9 cellular contexts compared by ENCODE assay signal in genomic region chr11:128318856-128319474, GRCh38.
DNase-seq lines count a peak whose midpoint lies in the region; ATAC-seq and TF ChIP-seq lines count a peak whose summit lies in the region.
"Had no signal": no experiment of that assay in that cellular context is flagged by ENCODE, and none has a peak within 500 bp of the region (broad histone marks: within the 10 kb centered on the region; RNA-seq: fewer than 3 reads in every experiment).

No MANE protein-coding gene starts in this region.

- H3K36me3 ChIP-seq in IMR-90 (ENCODE audit: control insufficient read depth, insufficient read depth, low read length) (no peaks in the 10 kb centered on the region), upper lobe of right lung (no peaks in the 10 kb centered on the region)

- no peaks in the 10 kb centered on the region for H3K9me1 ChIP-seq in IMR-90 (ENCODE audit: insufficient read depth, low read length)

- no peak overlapping the region for H3K14ac ChIP-seq in IMR-90 (replicated peaks; ENCODE audit: low read depth, low read length)

- no peak overlapping the region for H4K5ac ChIP-seq in IMR-90 (ENCODE audit: low read depth, low read length)

- no peak for TF ChIP-seq RAD21 in IMR-90 (IDR thresholded peaks at IDR 0.05; ENCODE audit: low read length)

- H3K4me3 ChIP-seq in IMR-90 (ENCODE audit: insufficient read depth, low read depth, low read length) (no peak overlapping the region), upper lobe of right lung (no peak overlapping the region)

- in situ Hi-C loops in IMR-90 (cut with MboI; ENCODE audit: low sequenced_read_pairs): no loop called here

- no TSS peak for BruUV-seq in IMR-90 (replicated peaks; lab: Mats Ljungman, UMichigan)

- whole genome bisulfite sequencing in IMR-90 (ENCODE audit: extremely low coverage in 2 of 2, insufficient read length in 1 of 2), 2 experiments: 71% methylated on average over 1 of the region's 8 CpGs; no CpG with 5 or more reads in 1 of the 2 experiments

- DNase-seq in CD1c-positive myeloid dendritic cell (ENCODE audit: extremely low spot score) (peak; percentile 42), IMR-90 (peak; percentile 44), upper lobe of right lung (no peak), NCI-H2227 treated with DMSO at 0.1 percent for 48 hours (lab: John Stamatoyannopoulos, UW) (no peak), NCI-H69 (lab: John Stamatoyannopoulos, UW) (no peak)
- DNase-seq in activated naive CD8-positive, alpha-beta T cell treated with anti-CD3 and anti-CD28 coated beads, Interleukin-2, amount 50 U/mL, for 24 hours: peak; percentile 83
- DNase-seq in stimulated activated naive B cell treated with anti-CD40 and anti-IgM and Interleukin-4, amounts not matched to agents 10 μg/mL and 1 μg/mL and 100 μg/mL, for 72 hours: peak; percentile 88

- dilution Hi-C loops in IMR-90 (cut with HindIII; ENCODE audit: low sequenced_read_pairs, unreplicated experiment): no loop called here

- ATAC-seq in GM21390 (IDR thresholded peaks at IDR 0.05; ENCODE audit: unreplicated experiment) (peak; percentile 84), IMR-90 (ENCODE audit: low read depth) (no peak), upper lobe of right lung (no peak)
- ATAC-seq in activated naive CD8-positive, alpha-beta T cell treated with anti-CD3 and anti-CD28 coated beads, Interleukin-2, amount 50 U/mL, for 24 hours: peak; percentile 90
- ATAC-seq in stimulated activated naive B cell treated with anti-CD40 and anti-IgM and Interleukin-4, amounts not matched to agents 10 μg/mL and 1 μg/mL and 100 μg/mL, for 72 hours (replicated peaks): peak; percentile 97

- H2BK20ac ChIP-seq in IMR-90 (ENCODE audit: low read depth, low read length): no peak overlapping the region

- no peak for TF ChIP-seq POLR2A in IMR-90 (IDR thresholded peaks at IDR 0.05; ENCODE audit: low read depth, low read length)

- no peak overlapping the region for H2AK9ac ChIP-seq in IMR-90 (replicated peaks; ENCODE audit: low read depth, low read length, poor library complexity)

- H3K27ac ChIP-seq in IMR-90 (ENCODE audit: insufficient read depth, low read length) (no peak overlapping the region), upper lobe of right lung (no peak overlapping the region)
- H3K27ac ChIP-seq: VCaP had no signal

- no peaks in the 10 kb centered on the region for H4K20me1 ChIP-seq in IMR-90 (ENCODE audit: insufficient read depth, low read length)

- H2BK5ac ChIP-seq in IMR-90 (ENCODE audit: low read depth, low read length, poor library complexity, severe bottlenecking): no peak overlapping the region

- H3K9me3 ChIP-seq in IMR-90 (ENCODE audit: control insufficient read depth, insufficient read depth, low read length) (peaks cover 5% of the 10 kb centered on the region), upper lobe of right lung (no peaks in the 10 kb centered on the region)

- no peak overlapping the region for H3K18ac ChIP-seq in IMR-90 (ENCODE audit: low read depth, low read length)

- H3K4me1 ChIP-seq in IMR-90 (ENCODE audit: control insufficient read depth, insufficient read depth, low read length) (no peaks in the 10 kb centered on the region), upper lobe of right lung (peaks cover 6% of the 10 kb centered on the region)

- H2BK15ac ChIP-seq in IMR-90 (ENCODE audit: low read depth, low read length): no peak overlapping the region

- H3K36me3 Mint-ChIP-seq in activated naive CD8-positive, alpha-beta T cell treated with anti-CD3 and anti-CD28 coated beads, Interleukin-2, amount 50 U/mL, for 24 hours (ENCODE audit: low read depth): peaks cover 45% of the 10 kb centered on the region
- H3K36me3 Mint-ChIP-seq in stimulated activated naive B cell treated with anti-CD40 and anti-IgM and Interleukin-4, amounts not matched to agents 10 μg/mL and 1 μg/mL and 100 μg/mL, for 72 hours: peaks cover 14 to 29% of the 10 kb centered on the region in 2 donors

- intact Hi-C loops in IMR-90 (cut with micrococcal nuclease) (no loop called here), upper lobe of right lung (cut with DNase I) (no loop called here)

- no peaks in the 10 kb centered on the region for H3K27me3 Mint-ChIP-seq in activated naive CD8-positive, alpha-beta T cell treated with anti-CD3 and anti-CD28 coated beads, Interleukin-2, amount 50 U/mL, for 24 hours
- H3K27me3 Mint-ChIP-seq in stimulated activated naive B cell treated with anti-CD40 and anti-IgM and Interleukin-4, amounts not matched to agents 10 μg/mL and 1 μg/mL and 100 μg/mL, for 72 hours: no peaks in the 10 kb centered on the region

- H2BK120ac ChIP-seq in IMR-90 (ENCODE audit: low read depth, low read length): no peak overlapping the region

- H3K4me2 ChIP-seq in IMR-90 (ENCODE audit: low read depth, low read length): no peak overlapping the region

- no peaks in the 10 kb centered on the region for H3K79me1 ChIP-seq in IMR-90 (ENCODE audit: low read depth in 1 of 2, low read length in 2 of 2)

- H3K9ac ChIP-seq in IMR-90 (ENCODE audit: low read depth, low read length): no peak overlapping the region

- H3K4me1 Mint-ChIP-seq in activated naive CD8-positive, alpha-beta T cell treated with anti-CD3 and anti-CD28 coated beads, Interleukin-2, amount 50 U/mL, for 24 hours: peaks cover 94% of the 10 kb centered on the region
- peaks cover 46 to 56% of the 10 kb centered on the region in 2 donors for H3K4me1 Mint-ChIP-seq in stimulated activated naive B cell treated with anti-CD40 and anti-IgM and Interleukin-4, amounts not matched to agents 10 μg/mL and 1 μg/mL and 100 μg/mL, for 72 hours

- CTCF ChIA-PET in IMR-90 (lab: Yijun Ruan, JAX): no interaction called here

- H4K91ac ChIP-seq in IMR-90 (ENCODE audit: insufficient read depth, low read depth, low read length): no peak overlapping the region

- no peak overlapping the region for H2AK5ac ChIP-seq in IMR-90 (ENCODE audit: low read depth, low read length)

- peaks cover 32% of the 10 kb centered on the region for H3K9me3 Mint-ChIP-seq in activated naive CD8-positive, alpha-beta T cell treated with anti-CD3 and anti-CD28 coated beads, Interleukin-2, amount 50 U/mL, for 24 hours
- peaks cover 21 to 24% of the 10 kb centered on the region in 2 donors for H3K9me3 Mint-ChIP-seq in stimulated activated naive B cell treated with anti-CD40 and anti-IgM and Interleukin-4, amounts not matched to agents 10 μg/mL and 1 μg/mL and 100 μg/mL, for 72 hours

- POLR2A ChIA-PET in IMR-90 (lab: Charles Lee; ENCODE audit: unreplicated experiment): no interaction called here

- no peak overlapping the region for H2AFZ ChIP-seq in IMR-90 (replicated peaks; ENCODE audit: low read length, poor library complexity)

- no peaks in the 10 kb centered on the region for H3K27me3 ChIP-seq in IMR-90 (ENCODE audit: control insufficient read depth, insufficient read depth, low read length)
- H3K27me3 ChIP-seq in upper lobe of right lung: no peaks in the 10 kb centered on the region

- no peak overlapping the region for H4K8ac ChIP-seq in IMR-90 (ENCODE audit: low read depth in 2 of 2, low read length in 2 of 2)

- TF ChIP-seq CTCF in IMR-90 (conservative IDR thresholded peaks at IDR 0.05; ENCODE audit: low read depth, low read length) (no peak), upper lobe of right lung (IDR thresholded peaks at IDR 0.05) (no peak)

- peak overlapping the region; percentile 91 for H3K27ac Mint-ChIP-seq in activated naive CD8-positive, alpha-beta T cell treated with anti-CD3 and anti-CD28 coated beads, Interleukin-2, amount 50 U/mL, for 24 hours
- H3K27ac Mint-ChIP-seq in stimulated activated naive B cell treated with anti-CD40 and anti-IgM and Interleukin-4, amounts not matched to agents 10 μg/mL and 1 μg/mL and 100 μg/mL, for 72 hours: peak overlapping the region; percentile 93

- no peak overlapping the region for H3K23ac ChIP-seq in IMR-90 (ENCODE audit: low read depth, low read length)

- no peak overlapping the region for H3K4ac ChIP-seq in IMR-90 (ENCODE audit: low read depth, low read length)

- H3K56ac ChIP-seq in IMR-90 (ENCODE audit: extremely low read depth, insufficient read depth, low read length): no peak overlapping the region

- H3K4me3 Mint-ChIP-seq in activated naive CD8-positive, alpha-beta T cell treated with anti-CD3 and anti-CD28 coated beads, Interleukin-2, amount 50 U/mL, for 24 hours: peak overlapping the region; percentile 43
- peak overlapping the region; percentile 43 to 59 for H3K4me3 Mint-ChIP-seq in stimulated activated naive B cell treated with anti-CD40 and anti-IgM and Interleukin-4, amounts not matched to agents 10 μg/mL and 1 μg/mL and 100 μg/mL, for 72 hours

TF ChIP-seq in IMR-90, 13 proteins besides CTCF, POLR2A, EP300 and RAD21:
- TF ChIP-seq MAFK (IDR thresholded peaks at IDR 0.05; ENCODE audit: low read depth, low read length): no peak
- TF ChIP-seq RCOR1 (IDR thresholded peaks at IDR 0.05; ENCODE audit: insufficient replicate concordance, low read length): no peak
- TF ChIP-seq ELK1 (IDR thresholded peaks at IDR 0.05; ENCODE audit: borderline replicate concordance, low read depth, low read length): no peak
- TF ChIP-seq CEBPB (IDR thresholded peaks at IDR 0.05; ENCODE audit: low read depth, low read length): no peak
- no peak for TF ChIP-seq NFE2L2 (IDR thresholded peaks at IDR 0.05; ENCODE audit: low read depth, low read length)
- TF ChIP-seq MXI1 (IDR thresholded peaks at IDR 0.05; ENCODE audit: borderline replicate concordance, low read depth, low read length): no peak
- TF ChIP-seq BHLHE40 (IDR thresholded peaks at IDR 0.05; ENCODE audit: low read depth, low read length): no peak
- TF ChIP-seq FOS (IDR thresholded peaks at IDR 0.05; ENCODE audit: low read depth, low read length): no peak
- TF ChIP-seq SMC3 (IDR thresholded peaks at IDR 0.05; ENCODE audit: low read depth, low read length): no peak
TF ChIP-seq in IMR-90: peak in this region for 0.

Comparison
In these comparisons a context has a peak if more than half of its experiments do, and no peak if none do; other contexts are left out.
1. DNase-seq: peak in CD1c-positive myeloid dendritic cell (single experiment), IMR-90 (single experiment), activated naive CD8-positive, alpha-beta T cell treated with anti-CD3 and anti-CD28 coated beads, Interleukin-2, amount 50 U/mL, for 24 hours (single experiment) and stimulated activated naive B cell treated with anti-CD40 and anti-IgM and Interleukin-4, amounts not matched to agents 10 μg/mL and 1 μg/mL and 100 μg/mL, for 72 hours (single experiment); none in upper lobe of right lung (single experiment), NCI-H2227 treated with DMSO at 0.1 percent for 48 hours (single experiment) and NCI-H69 (single experiment).
2. ATAC-seq: peak in GM21390 (single experiment), activated naive CD8-positive, alpha-beta T cell treated with anti-CD3 and anti-CD28 coated beads, Interleukin-2, amount 50 U/mL, for 24 hours (single experiment) and stimulated activated naive B cell treated with anti-CD40 and anti-IgM and Interleukin-4, amounts not matched to agents 10 μg/mL and 1 μg/mL and 100 μg/mL, for 72 hours (2 of 2); none in IMR-90 (single experiment) and upper lobe of right lung (single experiment).